11 cellular contexts compared by ENCODE assay signal in the genomic region with DNA sequence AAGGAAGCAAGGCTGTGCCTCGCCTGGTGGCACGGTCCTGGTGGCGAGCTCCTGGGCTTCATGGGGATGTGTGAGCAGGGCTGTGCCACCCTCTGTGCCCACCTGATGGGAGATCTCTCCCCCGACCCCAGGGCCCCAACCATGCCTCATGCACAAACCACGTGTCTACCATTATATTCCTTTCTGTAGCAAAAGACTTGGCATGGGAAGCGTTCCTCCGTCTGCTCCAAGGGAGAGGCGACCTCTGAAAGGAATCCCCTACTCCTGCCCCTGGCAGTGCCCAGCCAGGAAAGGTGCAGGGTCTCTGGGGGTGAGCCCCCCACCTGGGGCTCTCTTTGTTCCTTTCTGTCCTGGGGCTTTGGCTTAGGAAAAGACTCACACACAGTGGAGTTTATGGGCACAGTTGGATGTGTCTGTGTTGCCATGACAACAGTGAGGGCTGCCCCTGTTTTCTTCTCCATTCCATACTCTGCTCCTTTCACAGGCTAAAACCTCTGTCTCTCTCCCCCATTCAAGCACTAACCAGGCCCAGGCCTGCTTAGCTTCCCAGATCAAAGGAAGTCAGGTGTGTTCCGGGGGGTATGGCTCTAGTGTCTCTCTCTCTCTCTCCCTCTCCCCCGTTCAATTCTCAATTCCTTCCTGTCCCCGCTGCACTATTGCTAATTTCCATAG. TPM values are rescaled to one million over a fixed set of nuclear protein-coding genes. Genes with fewer than 3 reads are reported as not detected.
DNase-seq lines count a peak whose midpoint lies in the region; ATAC-seq and TF ChIP-seq lines count a peak whose summit lies in the region.
"Had no signal": no experiment of that assay in that cellular context is flagged by ENCODE, and none has a peak within 500 bp of the region (broad histone marks: within the 10 kb centered on the region; RNA-seq: fewer than 3 reads in every experiment).

No MANE protein-coding gene starts in this region.

- intact Hi-C loops in activated naive CD4-positive, alpha-beta T cell treated with anti-CD3 and anti-CD28 coated beads for 36 hours (cut with micrococcal nuclease): no loop called here
- intact Hi-C loops in dorsolateral prefrontal cortex (cut with DNase I): no loop called here

- H3K27ac Mint-ChIP-seq in activated naive CD4-positive, alpha-beta T cell treated with anti-CD3 and anti-CD28 coated beads, Interleukin-2, amount 50 U/mL, for 72 hours: peak overlapping the region; percentile 12 to 57
- no peak overlapping the region for H3K27ac Mint-ChIP-seq in activated naive CD4-positive, alpha-beta T cell treated with anti-CD3 and anti-CD28 coated beads for 36 hours
- H3K27ac Mint-ChIP-seq in neural progenitor cell: peak overlapping the region; percentile 95
- no peak overlapping the region for H3K27ac Mint-ChIP-seq in natural killer cell treated with Interleukin-12 subunit alpha and Interleukin-12 subunit beta and Interleukin-15 and Interleukin-18, amount 100 ng/mL, for 72 hours

- peak overlapping the region; percentile 23 for H3K4me2 ChIP-seq in neural progenitor cell

- H3K27me3 Mint-ChIP-seq in activated naive CD4-positive, alpha-beta T cell treated with anti-CD3 and anti-CD28 coated beads for 36 hours (ENCODE audit: low read depth): peaks cover 3% of the 10 kb centered on the region
- H3K27me3 Mint-ChIP-seq in neural progenitor cell (ENCODE audit: insufficient read depth, low read depth): peaks cover 25% of the 10 kb centered on the region
- H3K27me3 Mint-ChIP-seq in natural killer cell treated with Interleukin-12 subunit alpha and Interleukin-12 subunit beta and Interleukin-15 and Interleukin-18, amount 100 ng/mL, for 72 hours: peaks cover 17% of the 10 kb centered on the region in 2 donors

- H3K27ac ChIP-seq in dorsolateral prefrontal cortex: peak overlapping the region in 52 of 59 donors; percentile 23 to 92 (median 66)
- H3K27ac ChIP-seq in neural progenitor cell: no peak overlapping the region

- no peaks in the 10 kb centered on the region for H3K79me2 ChIP-seq in neural progenitor cell (ENCODE audit: low read depth)

- H3K9me3 Mint-ChIP-seq in activated naive CD4-positive, alpha-beta T cell treated with anti-CD3 and anti-CD28 coated beads, Interleukin-2, amount 50 U/mL, for 72 hours: no peaks in the 10 kb centered on the region
- H3K9me3 Mint-ChIP-seq in activated naive CD4-positive, alpha-beta T cell treated with anti-CD3 and anti-CD28 coated beads for 36 hours: no peaks in the 10 kb centered on the region
- no peaks in the 10 kb centered on the region for H3K9me3 Mint-ChIP-seq in neural progenitor cell
- H3K9me3 Mint-ChIP-seq in natural killer cell treated with Interleukin-12 subunit alpha and Interleukin-12 subunit beta and Interleukin-15 and Interleukin-18, amount 100 ng/mL, for 72 hours: no peaks in the 10 kb centered on the region

- no peak for ATAC-seq in activated naive CD4-positive, alpha-beta T cell treated with anti-CD3 and anti-CD28 coated beads, Interleukin-2, amount 50 U/mL, for 72 hours
- ATAC-seq in GM21515 (IDR thresholded peaks at IDR 0.05; ENCODE audit: unreplicated experiment) (no peak), HG03378 (IDR thresholded peaks at IDR 0.05; ENCODE audit: unreplicated experiment) (no peak)
- no peak for ATAC-seq in natural killer cell treated with Interleukin-12 subunit alpha and Interleukin-12 subunit beta and Interleukin-15 and Interleukin-18, amount 100 ng/mL, for 72 hours

- H3F3A ChIP-seq in neural progenitor cell (ENCODE audit: low read depth): peaks cover 20% of the 10 kb centered on the region

- H3K36me3 Mint-ChIP-seq in activated naive CD4-positive, alpha-beta T cell treated with anti-CD3 and anti-CD28 coated beads, Interleukin-2, amount 50 U/mL, for 72 hours: no peaks in the 10 kb centered on the region
- no peaks in the 10 kb centered on the region for H3K36me3 Mint-ChIP-seq in activated naive CD4-positive, alpha-beta T cell treated with anti-CD3 and anti-CD28 coated beads for 36 hours (ENCODE audit: low read depth)
- no peaks in the 10 kb centered on the region for H3K36me3 Mint-ChIP-seq in neural progenitor cell
- no peaks in the 10 kb centered on the region for H3K36me3 Mint-ChIP-seq in natural killer cell treated with Interleukin-12 subunit alpha and Interleukin-12 subunit beta and Interleukin-15 and Interleukin-18, amount 100 ng/mL, for 72 hours

- TF ChIP-seq CTCF in dorsolateral prefrontal cortex (IDR thresholded peaks at IDR 0.05 in 54 of 56, conservative IDR thresholded peaks at IDR 0.05 in 2 of 56; ENCODE audit: low read depth in 1 of 56, partially characterized antibody in 56 of 56) (no peak), neural progenitor cell (IDR thresholded peaks at IDR 0.05) (no peak)

- H3K4me1 ChIP-seq in neural progenitor cell: peaks cover 43% of the 10 kb centered on the region

- H3K36me3 ChIP-seq in neural progenitor cell: no peaks in the 10 kb centered on the region

- CTCF ChIA-PET in activated naive CD4-positive, alpha-beta T cell treated with anti-CD3 and anti-CD28 coated beads for 36 hours (lab: Charles Lee): interaction anchor here (0.6 to 1.3 kb wide), 2 partner anchors 100 to 128 kb away, joined by 4 read pairs; no protein-coding TSS in a partner anchor

- H2AFZ ChIP-seq in neural progenitor cell (replicated peaks): no peak overlapping the region

- no peaks in the 10 kb centered on the region for H3K27me3 ChIP-seq in dorsolateral prefrontal cortex
- H3K27me3 ChIP-seq in neural progenitor cell: peaks cover 67% of the 10 kb centered on the region

- peaks cover 30% of the 10 kb centered on the region for H3K4me1 Mint-ChIP-seq in activated naive CD4-positive, alpha-beta T cell treated with anti-CD3 and anti-CD28 coated beads for 36 hours (ENCODE audit: low read depth)
- peaks cover 62% of the 10 kb centered on the region for H3K4me1 Mint-ChIP-seq in neural progenitor cell
- no peaks in the 10 kb centered on the region for H3K4me1 Mint-ChIP-seq in natural killer cell treated with Interleukin-12 subunit alpha and Interleukin-12 subunit beta and Interleukin-15 and Interleukin-18, amount 100 ng/mL, for 72 hours (ENCODE audit: low read depth in 2 of 2)

- H3K9me3 ChIP-seq in neural progenitor cell (ENCODE audit: low read depth): no peaks in the 10 kb centered on the region

- H3K9ac ChIP-seq in neural progenitor cell: no peak overlapping the region

- no peak for DNase-seq in activated naive CD4-positive, alpha-beta T cell treated with anti-CD3 and anti-CD28 coated beads, Interleukin-2, amount 50 U/mL, for 72 hours (ENCODE audit: low spot score in 2 of 2)
- no peak for DNase-seq in activated naive CD4-positive, alpha-beta T cell treated with anti-CD3 and anti-CD28 coated beads for 36 hours
- peak; percentile 35 for DNase-seq in M059J (ENCODE audit: low read depth)
- peak in 5 of 10 donors; percentile 21 to 51 (median 45) for DNase-seq in dorsolateral prefrontal cortex
- peak; percentile 80 for DNase-seq in neural progenitor cell (ENCODE audit: low spot score)
- no peak for DNase-seq in natural killer cell treated with Interleukin-12 subunit alpha and Interleukin-12 subunit beta and Interleukin-15 and Interleukin-18, amount 100 ng/mL, for 72 hours (ENCODE audit: low spot score)
- DNase-seq: activated naive CD4-positive, alpha-beta T cell treated with anti-CD3 and anti-CD28 coated beads, Interleukin-2, amount 50 U/mL, for 16 hours; stimulated activated naive CD4-positive, alpha-beta T cell treated with Interleukin-2 at 50 U/mL for 16 hours had no signal

- no peak overlapping the region for H3K4me3 ChIP-seq in dorsolateral prefrontal cortex
- H3K4me3 ChIP-seq in neural progenitor cell: no peak overlapping the region

- H3K4me3 Mint-ChIP-seq in activated naive CD4-positive, alpha-beta T cell treated with anti-CD3 and anti-CD28 coated beads for 36 hours: no peak overlapping the region
- peak overlapping the region; percentile 52 for H3K4me3 Mint-ChIP-seq in neural progenitor cell
- no peak overlapping the region for H3K4me3 Mint-ChIP-seq in natural killer cell treated with Interleukin-12 subunit alpha and Interleukin-12 subunit beta and Interleukin-15 and Interleukin-18, amount 100 ng/mL, for 72 hours

- peaks cover 21% of the 10 kb centered on the region for H4K20me1 ChIP-seq in neural progenitor cell (ENCODE audit: low read depth)

RNA-seq across cellular contexts. Expression of gene LRRN2, which starts 21.4 kb away (rescaled TPM):
- not detected for total RNA-seq in activated naive CD4-positive, alpha-beta T cell treated with anti-CD3 and anti-CD28 coated beads, Interleukin-2, amount 50 U/mL, for 72 hours
- total RNA-seq in activated naive CD4-positive, alpha-beta T cell treated with anti-CD3 and anti-CD28 coated beads for 36 hours: not detected
- total RNA-seq in M059J (2014; rRNA removed; shearing (Covaris generic)): 0.02 TPM in 1 of 2 replicates, not detected in the other
- total RNA-seq in dorsolateral prefrontal cortex (10 to 100 TPM; 14.3 to 56.8 (median 35.2) TPM), neural progenitor cell (ENCODE audit: low replicate concordance) (1.9 and 7.2 TPM in 2 replicates)
- not detected for total RNA-seq in natural killer cell treated with Interleukin-12 subunit alpha and Interleukin-12 subunit beta and Interleukin-15 and Interleukin-18, amount 100 ng/mL, for 72 hours
- total RNA-seq: SK-MEL-5 had no signal

Comparison
In these comparisons a context has a peak if more than half of its experiments do, and no peak if none do; other contexts are left out.
1. H3K27ac Mint-ChIP-seq: peak in activated naive CD4-positive, alpha-beta T cell treated with anti-CD3 and anti-CD28 coated beads, Interleukin-2, amount 50 U/mL, for 72 hours (2 of 2) and neural progenitor cell (single experiment); none in activated naive CD4-positive, alpha-beta T cell treated with anti-CD3 and anti-CD28 coated beads for 36 hours (single experiment) and natural killer cell treated with Interleukin-12 subunit alpha and Interleukin-12 subunit beta and Interleukin-15 and Interleukin-18, amount 100 ng/mL, for 72 hours (0 of 2).
2. DNase-seq: peak in M059J (single experiment) and neural progenitor cell (single experiment); none in activated naive CD4-positive, alpha-beta T cell treated with anti-CD3 and anti-CD28 coated beads, Interleukin-2, amount 50 U/mL, for 72 hours (0 of 2), activated naive CD4-positive, alpha-beta T cell treated with anti-CD3 and anti-CD28 coated beads for 36 hours (single experiment) and natural killer cell treated with Interleukin-12 subunit alpha and Interleukin-12 subunit beta and Interleukin-15 and Interleukin-18, amount 100 ng/mL, for 72 hours (single experiment).